Comparison of ENCODE assay signal across 9 cellular contexts in the genomic region with DNA sequence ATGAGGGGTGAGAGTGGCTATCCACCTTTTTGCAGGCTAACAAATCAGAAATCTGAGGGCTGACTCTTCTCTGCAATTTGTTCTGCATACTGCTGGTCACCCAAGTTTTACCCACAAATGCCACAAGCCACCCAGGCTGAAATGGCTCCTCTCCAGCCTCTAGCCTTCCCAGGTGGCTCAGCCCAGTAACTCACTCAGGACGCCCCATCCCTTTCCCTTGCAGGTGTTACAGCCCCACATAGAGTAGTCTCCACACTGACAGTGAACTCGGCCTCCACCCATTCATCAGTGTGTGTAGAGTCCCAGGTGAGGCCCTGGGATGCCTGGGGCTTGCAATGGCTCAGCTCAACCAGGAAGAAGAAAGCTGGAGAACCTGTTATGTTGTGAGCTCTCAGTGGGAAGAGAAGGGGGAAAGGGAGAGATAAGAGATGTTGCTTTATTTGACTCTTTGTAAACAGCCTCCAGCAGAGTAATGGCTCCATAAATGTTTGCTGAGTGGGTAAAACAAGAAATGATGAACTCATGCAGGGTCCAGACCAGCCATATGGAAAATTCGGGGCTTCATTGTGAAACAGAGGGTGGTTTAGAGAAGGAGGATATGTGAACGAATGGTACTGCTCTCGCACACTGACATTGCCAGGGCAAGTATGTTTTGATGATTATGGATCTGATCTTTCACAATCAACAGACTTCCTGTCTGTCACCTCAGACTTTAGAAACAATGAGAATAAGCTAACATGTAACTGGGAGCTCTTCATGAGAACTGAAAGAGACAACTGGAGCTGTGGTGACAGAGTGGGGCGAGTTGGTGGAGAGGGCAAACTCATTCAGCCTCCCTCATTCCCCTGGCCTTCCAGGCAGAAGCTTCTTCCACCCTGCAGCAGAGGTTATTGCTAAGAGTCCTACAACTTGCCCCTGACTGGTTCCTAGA.
DNase-seq lines count a peak whose midpoint lies in the region; ATAC-seq and FAIRE-seq lines count a peak whose summit lies in the region.
"Had no signal": no experiment of that assay in that cellular context is flagged by ENCODE, and none has a peak within 500 bp of the region (broad histone marks: within the 10 kb centered on the region; RNA-seq: fewer than 3 reads in every experiment).

No MANE protein-coding gene starts in this region.

- peak overlapping the region in 9 of 11 experiments; percentile 9 to 72 (median 43); a peak in 15 of 22 replicates for H3K27ac ChIP-seq in BLaER1 treated with 17β-estradiol and CSF1 and Interleukin-3, amounts not matched to agents 10 nM and 100 nM

- no peaks in the 10 kb centered on the region for H3K36me3 ChIP-seq in BLaER1 treated with 17β-estradiol and CSF1 and Interleukin-3, amounts not matched to agents 10 nM and 100 nM

- H3K9me3 ChIP-seq in BLaER1 treated with 17β-estradiol and CSF1 and Interleukin-3, amounts not matched to agents 10 nM and 100 nM (replicated peaks in 1 of 11): peaks cover 8 to 12% (median 9%) of the 10 kb centered on the region in 11 experiments; a peak in 21 of 22 replicates

- FAIRE-seq in GM19239 (lab: Jason Lieb, UNC): peak; percentile 96

- H3K4me3 ChIP-seq in BLaER1 treated with 17β-estradiol and CSF1 and Interleukin-3, amounts not matched to agents 10 nM and 100 nM: no peak overlapping the region

- no peaks in the 10 kb centered on the region for H3K27me3 ChIP-seq in BLaER1 treated with 17β-estradiol and CSF1 and Interleukin-3, amounts not matched to agents 10 nM and 100 nM

- DNase-seq in GM19239 (ENCODE audit: insufficient read length, low spot score) (peak; percentile 28), cerebellar nuclear complex (lab: John Stamatoyannopoulos, UW) (no peak), NCI-H82 (lab: John Stamatoyannopoulos, UW) (no peak), NCI-H1092 treated with DMSO at 0.1 percent for 48 hours (lab: John Stamatoyannopoulos, UW) (no peak)
- DNase-seq in activated CD4-positive, alpha-beta T cell treated with anti-CD3 and anti-CD28 coated beads, Interleukin-2, amount 50 U/mL, for 48 hours: peak; percentile 3 to 16
- DNase-seq in stimulated activated CD4-positive, alpha-beta T cell treated with anti-CD3 and anti-CD28 coated beads, Interleukin-2, amount 100 ng/mL, for 48 hours: no peak

- H3K4me2 ChIP-seq in BLaER1 treated with 17β-estradiol and CSF1 and Interleukin-3, amounts not matched to agents 10 nM and 100 nM: peak overlapping the region in 8 of 11 experiments; percentile 2 to 74 (median 49); a peak in 12 of 22 replicates

- peaks cover 0 to 37% (median 18%) of the 10 kb centered on the region in 10 experiments; a peak in 11 of 20 replicates for H3K4me1 ChIP-seq in BLaER1 treated with 17β-estradiol and CSF1 and Interleukin-3, amounts not matched to agents 10 nM and 100 nM

- no peaks in the 10 kb centered on the region for H4K20me1 ChIP-seq in BLaER1 treated with 17β-estradiol and CSF1 and Interleukin-3, amounts not matched to agents 10 nM and 100 nM

- peak overlapping the region in 2 of 11 experiments; percentile 28 to 48; a peak in 4 of 22 replicates for H3K9ac ChIP-seq in BLaER1 treated with 17β-estradiol and CSF1 and Interleukin-3, amounts not matched to agents 10 nM and 100 nM

- ATAC-seq in HG03135 (IDR thresholded peaks at IDR 0.05; ENCODE audit: unreplicated experiment): peak; percentile 77
- ATAC-seq: Panc1 had no signal

Comparison
In these comparisons a context has a peak if more than half of its experiments do, and no peak if none do; other contexts are left out.
1. DNase-seq: peak in GM19239 (single experiment) and activated CD4-positive, alpha-beta T cell treated with anti-CD3 and anti-CD28 coated beads, Interleukin-2, amount 50 U/mL, for 48 hours (2 of 2); none in cerebellar nuclear complex (0 of 2), NCI-H82 (single experiment), stimulated activated CD4-positive, alpha-beta T cell treated with anti-CD3 and anti-CD28 coated beads, Interleukin-2, amount 100 ng/mL, for 48 hours (0 of 2) and NCI-H1092 treated with DMSO at 0.1 percent for 48 hours (single experiment).